In the genomic region with DNA sequence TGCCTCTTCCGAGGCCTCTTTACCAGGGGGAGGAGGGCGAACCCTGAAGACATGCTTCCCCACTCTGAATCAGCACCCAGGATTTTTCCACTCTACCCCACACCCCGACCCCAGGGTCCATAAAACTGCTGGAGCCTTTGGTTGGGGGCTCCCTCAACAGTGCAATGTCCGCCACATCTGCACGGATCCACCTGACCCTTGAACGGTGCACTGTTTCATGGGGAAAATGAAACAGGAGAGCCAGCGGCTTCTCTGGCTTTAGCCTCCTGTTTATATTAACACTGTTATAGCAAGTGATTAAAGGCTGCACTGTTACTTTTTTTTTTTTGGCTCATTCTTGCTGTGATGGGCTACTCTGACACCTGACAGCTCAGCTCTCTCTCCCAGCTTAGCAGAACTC, we compare ENCODE assay signal across 19 cellular contexts.
DNase-seq lines count a peak whose midpoint lies in the region; ATAC-seq and TF ChIP-seq lines count a peak whose summit lies in the region.
"Had no signal": no experiment of that assay in that cellular context is flagged by ENCODE, and none has a peak within 500 bp of the region (broad histone marks: within the 10 kb centered on the region; RNA-seq: fewer than 3 reads in every experiment).

No MANE protein-coding gene starts in this region.

- H3K9me3 ChIP-seq in RWPE2 (ENCODE audit: severe bottlenecking) (no peaks in the 10 kb centered on the region), hepatocyte (ENCODE audit: low read depth) (no peaks in the 10 kb centered on the region), neural progenitor cell (ENCODE audit: low read depth) (no peaks in the 10 kb centered on the region)
- H3K9me3 ChIP-seq: BLaER1 treated with 17β-estradiol and CSF1 and Interleukin-3, amounts not matched to agents 10 nM and 100 nM; Peyer's patch had no signal

- no peak for ATAC-seq in RWPE2 (ENCODE audit: low read depth)
- no peak for ATAC-seq in GM21786 (IDR thresholded peaks at IDR 0.05; ENCODE audit: unreplicated experiment)
- ATAC-seq in GM21447 (IDR thresholded peaks at IDR 0.05; ENCODE audit: unreplicated experiment), result no peak
- ATAC-seq: GM12878 had no signal

- TF ChIP-seq CTCF in Calu3 (IDR thresholded peaks at IDR 0.05; ENCODE audit: unreplicated experiment) (no peak), RWPE2 (IDR thresholded peaks at IDR 0.05; ENCODE audit: poor library complexity, severe bottlenecking) (no peak), hepatocyte (IDR thresholded peaks at IDR 0.05; ENCODE audit: poor library complexity) (no peak), neural progenitor cell (IDR thresholded peaks at IDR 0.05) (no peak)

- no peaks in the 10 kb centered on the region for H3K9me2 ChIP-seq in hepatocyte (replicated peaks; ENCODE audit: insufficient read depth)

- 45% methylated on average over 7 of the region's 7 CpGs for WGBS in hepatocyte (ENCODE audit: low lambda C conversion rate, missing lambda C conversion rate)

- H3K4me2 ChIP-seq in hepatocyte (peak overlapping the region; percentile 28), neural progenitor cell (no peak overlapping the region)

- no peaks in the 10 kb centered on the region for H3K27me3 ChIP-seq in RWPE2 (ENCODE audit: insufficient read depth, poor library complexity, severe bottlenecking)
- no peaks in the 10 kb centered on the region for H3K27me3 ChIP-seq in hepatocyte
- no peaks in the 10 kb centered on the region for H3K27me3 ChIP-seq in neural progenitor cell
- H3K27me3 ChIP-seq: BLaER1 treated with 17β-estradiol and CSF1 and Interleukin-3, amounts not matched to agents 10 nM and 100 nM; Peyer's patch had no signal

- no peaks in the 10 kb centered on the region for H4K20me1 ChIP-seq in hepatocyte (ENCODE audit: insufficient read depth, poor library complexity, severe bottlenecking)
- no peaks in the 10 kb centered on the region for H4K20me1 ChIP-seq in neural progenitor cell (ENCODE audit: low read depth)
- H4K20me1 ChIP-seq: BLaER1 treated with 17β-estradiol and CSF1 and Interleukin-3, amounts not matched to agents 10 nM and 100 nM had no signal

- peak overlapping the region; percentile 31 for H2AFZ ChIP-seq in hepatocyte
- H2AFZ ChIP-seq in neural progenitor cell (replicated peaks), result no peak overlapping the region

- H3K27ac ChIP-seq in RWPE2 (ENCODE audit: poor library complexity, severe bottlenecking) (peak overlapping the region; percentile 46), hepatocyte (peak overlapping the region; percentile 69), neural progenitor cell (no peak overlapping the region)
- H3K27ac ChIP-seq: BLaER1 treated with 17β-estradiol and CSF1 and Interleukin-3, amounts not matched to agents 10 nM and 100 nM; Peyer's patch had no signal

- H3K27me3 Mint-ChIP-seq in Calu3 (ENCODE audit: unreplicated experiment), result peaks cover 15% of the 10 kb centered on the region
- peaks cover 10% of the 10 kb centered on the region for H3K27me3 Mint-ChIP-seq in neural progenitor cell (ENCODE audit: insufficient read depth, low read depth)

- BruUV-seq in Calu3 (replicated peaks; lab: Mats Ljungman, UMichigan), result no TSS peak

- H3K4me1 Mint-ChIP-seq in Calu3 (ENCODE audit: low read depth, unreplicated experiment) (peaks cover 9% of the 10 kb centered on the region), neural progenitor cell (peaks cover 19% of the 10 kb centered on the region)
- H3K4me1 Mint-ChIP-seq: CD8-positive, alpha-beta memory T cell had no signal

- H3K9ac ChIP-seq in neural progenitor cell, result no peak overlapping the region
- H3K9ac ChIP-seq: BLaER1 treated with 17β-estradiol and CSF1 and Interleukin-3, amounts not matched to agents 10 nM and 100 nM had no signal

- intact Hi-C loops in Calu3 (cut with micrococcal nuclease; ENCODE audit: unreplicated experiment), result no loop called here

- no peak for DNase-seq in Calu3
- no peak for DNase-seq in RWPE2 (ENCODE audit: low spot score)
- no peak for DNase-seq in hepatocyte (ENCODE audit: low spot score)
- no peak for DNase-seq in neural progenitor cell (ENCODE audit: low spot score)
- no peak for DNase-seq in HuH-7.5 (ENCODE audit: low spot score)
- DNase-seq: CD8-positive, alpha-beta memory T cell; DND-41; KBM-7; NCI-H1048; NCI-H146; NCI-H2081; NCI-H510A; NCI-H774; Peyer's patch; SHP77 had no signal

- CTCF ChIA-PET in Calu3 (lab: Charles Lee), result interaction anchor here (0.8 to 1.2 kb wide), 2 partner anchors 32 to 41 kb away, joined by 3 to 5 read pairs; no protein-coding TSS in a partner anchor

- peaks cover 20% of the 10 kb centered on the region for H3K4me1 ChIP-seq in RWPE2 (ENCODE audit: insufficient read depth, poor library complexity, severe bottlenecking)
- H3K4me1 ChIP-seq in hepatocyte (ENCODE audit: insufficient read depth), result peaks cover 19% of the 10 kb centered on the region
- peaks cover 26% of the 10 kb centered on the region for H3K4me1 ChIP-seq in neural progenitor cell
- H3K4me1 ChIP-seq: Peyer's patch had no signal

- no peaks in the 10 kb centered on the region for H3K9me3 Mint-ChIP-seq in Calu3 (ENCODE audit: low read depth, unreplicated experiment)
- no peaks in the 10 kb centered on the region for H3K9me3 Mint-ChIP-seq in neural progenitor cell
- H3K9me3 Mint-ChIP-seq: CD8-positive, alpha-beta memory T cell had no signal

- H3K36me3 Mint-ChIP-seq in Calu3 (ENCODE audit: insufficient read depth, unreplicated experiment), result peaks cover 5% of the 10 kb centered on the region
- H3K36me3 Mint-ChIP-seq in neural progenitor cell, result no peaks in the 10 kb centered on the region
- H3K36me3 Mint-ChIP-seq: CD8-positive, alpha-beta memory T cell had no signal

- peaks cover 14% of the 10 kb centered on the region for H3F3A ChIP-seq in neural progenitor cell (ENCODE audit: low read depth)

- no peaks in the 10 kb centered on the region for H3K36me3 ChIP-seq in RWPE2 (ENCODE audit: low read depth)
- no peaks in the 10 kb centered on the region for H3K36me3 ChIP-seq in hepatocyte (replicated peaks; ENCODE audit: insufficient read depth, low read depth)
- H3K36me3 ChIP-seq in neural progenitor cell, result no peaks in the 10 kb centered on the region
- H3K36me3 ChIP-seq: BLaER1 treated with 17β-estradiol and CSF1 and Interleukin-3, amounts not matched to agents 10 nM and 100 nM; Peyer's patch had no signal

- peak overlapping the region; percentile 20 for H3K4me3 Mint-ChIP-seq in Calu3 (ENCODE audit: low read depth, unreplicated experiment)
- H3K4me3 Mint-ChIP-seq in neural progenitor cell, result no peak overlapping the region

- H3K27ac Mint-ChIP-seq in Calu3 (ENCODE audit: unreplicated experiment) (peak overlapping the region; percentile 37), neural progenitor cell (peak overlapping the region; percentile 50)
- H3K27ac Mint-ChIP-seq: CD8-positive, alpha-beta memory T cell had no signal

- no peaks in the 10 kb centered on the region for H3K79me2 ChIP-seq in hepatocyte
- no peaks in the 10 kb centered on the region for H3K79me2 ChIP-seq in neural progenitor cell (ENCODE audit: low read depth)

- H3K4me3 ChIP-seq in RWPE2 (ENCODE audit: severe bottlenecking), result no peak overlapping the region
- no peak overlapping the region for H3K4me3 ChIP-seq in hepatocyte
- no peak overlapping the region for H3K4me3 ChIP-seq in neural progenitor cell
- H3K4me3 ChIP-seq: BLaER1 treated with 17β-estradiol and CSF1 and Interleukin-3, amounts not matched to agents 10 nM and 100 nM; GM12878; Peyer's patch had no signal
